Comparison of ENCODE assay signal across 18 cellular contexts in genomic region chr12:71069317-71069716, GRCh38.
DNase-seq lines count a peak whose midpoint lies in the region; ATAC-seq and TF ChIP-seq lines count a peak whose summit lies in the region.
"Had no signal": no experiment of that assay in that cellular context is flagged by ENCODE, and none has a peak within 500 bp of the region (broad histone marks: within the 10 kb centered on the region; RNA-seq: fewer than 3 reads in every experiment).

No MANE protein-coding gene starts in this region.

- ATAC-seq in GM19397 (IDR thresholded peaks at IDR 0.05; ENCODE audit: unreplicated experiment) = no peak
- ATAC-seq: GM12878, HCT116 had no signal

- DNase-seq in G401 (ENCODE audit: low spot score) (peak; percentile 13), cerebellar cortex (ENCODE audit: low spot score) (peak; percentile 3), fibroblast of mammary gland (ENCODE audit: low read depth) (peak; percentile 48), osteoblast (ENCODE audit: insufficient read length, low spot score, missing footprints) (peak; percentile 56), OCI-M1 (lab: John Stamatoyannopoulos, UW) (no peak)
- no peak for DNase-seq in activated naive CD4-positive, alpha-beta T cell treated with anti-CD3 and anti-CD28 coated beads, Interleukin-2, amount 50 U/mL, for 16 hours
- DNase-seq: 8988T; CD4-positive, alpha-beta memory T cell; DMS153; DMS79; GOT3; H7; HFFc6 had no signal

- H3K27ac ChIP-seq in osteoblast (ENCODE audit: low read depth, low read length) = no peak overlapping the region
- H3K27ac ChIP-seq: BLaER1, HL-60 had no signal

- H3K4me3 ChIP-seq in fibroblast of mammary gland (ENCODE audit: control insufficient read depth, low read depth, low read length) (no peak overlapping the region), osteoblast (ENCODE audit: insufficient read depth, low read length) (no peak overlapping the region)
- H3K4me3 ChIP-seq: BLaER1, GM12878 had no signal

- H3K27me3 ChIP-seq in osteoblast (ENCODE audit: insufficient read depth, low read length) = no peaks in the 10 kb centered on the region
- H3K27me3 ChIP-seq: BLaER1 had no signal

- in situ Hi-C loops in G401 (cut with HindIII; ENCODE audit: low sequenced_read_pairs) = no loop called here

- no peaks in the 10 kb centered on the region for H3K9me3 ChIP-seq in osteoblast (ENCODE audit: low read depth, low read length)
- H3K9me3 ChIP-seq: BLaER1 had no signal

- no peak for TF ChIP-seq CTCF in fibroblast of mammary gland (conservative IDR thresholded peaks at IDR 0.05; ENCODE audit: control insufficient read depth, insufficient read depth, low read depth, low read length)
- TF ChIP-seq CTCF in osteoblast (IDR thresholded peaks at IDR 0.05; ENCODE audit: extremely low read depth, low read depth, low read length) = no peak

- H2AFZ ChIP-seq in osteoblast (ENCODE audit: low read length) = no peak overlapping the region

- no peaks in the 10 kb centered on the region for H3K4me1 ChIP-seq in osteoblast (ENCODE audit: insufficient read depth, low read length)

- H3K36me3 ChIP-seq in osteoblast (ENCODE audit: insufficient read depth, low read length) = no peaks in the 10 kb centered on the region
- H3K36me3 ChIP-seq: BLaER1 had no signal

- no peaks in the 10 kb centered on the region for H3K79me2 ChIP-seq in osteoblast (ENCODE audit: insufficient read depth, low read length)

- no peak overlapping the region for H3K4me2 ChIP-seq in osteoblast (ENCODE audit: insufficient read depth, low read length)
- H3K4me2 ChIP-seq: BLaER1 had no signal

- H4K20me1 ChIP-seq in osteoblast (ENCODE audit: insufficient read depth, low read length) = no peaks in the 10 kb centered on the region
- H4K20me1 ChIP-seq: BLaER1 had no signal

Comparison
In these comparisons a context has a peak if more than half of its experiments do, and no peak if none do; other contexts are left out.
1. DNase-seq: peak in G401 (single experiment), cerebellar cortex (single experiment), fibroblast of mammary gland (single experiment) and osteoblast (single experiment); none in activated naive CD4-positive, alpha-beta T cell treated with anti-CD3 and anti-CD28 coated beads, Interleukin-2, amount 50 U/mL, for 16 hours (single experiment) and OCI-M1 (single experiment).